ENCODE assay signal across 14 cellular contexts in the genomic region with DNA sequence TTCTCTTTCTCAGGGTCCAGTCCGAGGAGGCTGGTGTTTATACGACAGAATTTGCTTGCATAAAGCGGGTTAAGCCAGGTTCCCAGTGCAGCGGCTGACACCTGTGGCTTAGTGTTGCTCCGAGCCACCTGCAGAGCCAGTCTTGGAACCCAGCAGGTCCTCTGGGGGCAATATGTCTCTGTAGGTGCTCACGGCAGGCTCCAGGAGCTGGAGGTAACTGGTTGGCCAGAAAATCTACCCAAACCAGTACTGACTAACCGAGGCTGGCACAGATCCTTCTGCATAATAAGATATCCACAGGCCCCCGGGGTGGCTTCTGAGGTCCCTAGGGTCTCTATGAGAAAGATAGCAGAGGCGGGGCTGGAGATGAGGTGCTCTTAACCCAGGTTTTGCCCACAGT. TPM values are rescaled to one million over a fixed set of nuclear protein-coding genes. Genes with fewer than 3 reads are reported as not detected.
DNase-seq lines count a peak whose midpoint lies in the region; ATAC-seq and TF ChIP-seq lines count a peak whose summit lies in the region.
"Had no signal": no experiment of that assay in that cellular context is flagged by ENCODE, and none has a peak within 500 bp of the region (broad histone marks: within the 10 kb centered on the region; RNA-seq: fewer than 3 reads in every experiment).

No MANE protein-coding gene starts in this region.

- no peak for TF ChIP-seq POLR2A in adrenal gland (IDR thresholded peaks at IDR 0.05)

- peak overlapping the region; percentile 33 for H3K27ac ChIP-seq in right cardiac atrium (ENCODE audit: low read length)
- H3K27ac ChIP-seq in left lung: peak overlapping the region; percentile 86 to 91
- H3K27ac ChIP-seq in adrenal gland: no peak overlapping the region

- H3K9me3 ChIP-seq in right cardiac atrium (ENCODE audit: control insufficient read depth, low read length) (no peaks in the 10 kb centered on the region), left lung (no peaks in the 10 kb centered on the region), adrenal gland (replicated peaks in 1 of 3) (no peaks in the 10 kb centered on the region)
- H3K9me3 ChIP-seq: tibial artery had no signal

- CTCF ChIA-PET in WTC11 (lab: Charles Lee): interaction anchor here (1.4 kb wide), 1 partner anchor 141 kb away, joined by 6 read pairs; no protein-coding TSS in a partner anchor

- H3K36me3 Mint-ChIP-seq in WTC11: no peaks in the 10 kb centered on the region
- no peaks in the 10 kb centered on the region for H3K36me3 Mint-ChIP-seq in activated T-helper 1 cell treated with anti-CD3 and anti-CD28 coated beads, Interleukin-12 subunit alpha, Interleukin-12 subunit beta, Interleukin-2, Interleukin-4 antibody, amounts not matched to agents 30 ng/mL and 10 ng/mL and 1 ng/mL, durations not matched to agents 14 hours and 24 hours and 36 hours (ENCODE audit: low read depth)
- H3K36me3 Mint-ChIP-seq: activated naive CD8-positive, alpha-beta T cell treated with anti-CD3 and anti-CD28 coated beads for 36 hours had no signal

- H3K27me3 Mint-ChIP-seq in WTC11 (ENCODE audit: low read depth): peaks cover 31% of the 10 kb centered on the region
- peaks cover 28% of the 10 kb centered on the region for H3K27me3 Mint-ChIP-seq in activated T-helper 1 cell treated with anti-CD3 and anti-CD28 coated beads, Interleukin-12 subunit alpha, Interleukin-12 subunit beta, Interleukin-2, Interleukin-4 antibody, amounts not matched to agents 30 ng/mL and 10 ng/mL and 1 ng/mL, durations not matched to agents 14 hours and 24 hours and 36 hours (ENCODE audit: insufficient read depth)

- H3K27me3 ChIP-seq in right cardiac atrium (ENCODE audit: control insufficient read depth, insufficient read depth): no peaks in the 10 kb centered on the region
- H3K27me3 ChIP-seq in left lung: no peaks in the 10 kb centered on the region
- no peaks in the 10 kb centered on the region for H3K27me3 ChIP-seq in adrenal gland
- H3K27me3 ChIP-seq: tibial artery had no signal

- no peak overlapping the region for H3K4me3 Mint-ChIP-seq in WTC11
- H3K4me3 Mint-ChIP-seq in activated T-helper 1 cell treated with anti-CD3 and anti-CD28 coated beads, Interleukin-12 subunit alpha, Interleukin-12 subunit beta, Interleukin-2, Interleukin-4 antibody, amounts not matched to agents 30 ng/mL and 10 ng/mL and 1 ng/mL, durations not matched to agents 14 hours and 24 hours and 36 hours: no peak overlapping the region
- H3K4me3 Mint-ChIP-seq: activated naive CD8-positive, alpha-beta T cell treated with anti-CD3 and anti-CD28 coated beads for 36 hours had no signal

- peaks cover 29% of the 10 kb centered on the region for H3K4me1 Mint-ChIP-seq in WTC11
- H3K4me1 Mint-ChIP-seq in activated T-helper 1 cell treated with anti-CD3 and anti-CD28 coated beads, Interleukin-12 subunit alpha, Interleukin-12 subunit beta, Interleukin-2, Interleukin-4 antibody, amounts not matched to agents 30 ng/mL and 10 ng/mL and 1 ng/mL, durations not matched to agents 14 hours and 24 hours and 36 hours (ENCODE audit: low read depth): peaks cover 8% of the 10 kb centered on the region

- DNase-seq in right cardiac atrium (no peak), left ventricle myocardium superior (no peak), WTC11 (ENCODE audit: low spot score) (no peak), left lung (no peak), adrenal gland (no peak)
- no peak for DNase-seq in activated T-helper 1 cell treated with anti-CD3 and anti-CD28 coated beads, Interleukin-12 subunit alpha, Interleukin-12 subunit beta, Interleukin-2, Interleukin-4 antibody, amounts not matched to agents 30 ng/mL and 10 ng/mL and 1 ng/mL, durations not matched to agents 14 hours and 24 hours and 36 hours (ENCODE audit: low spot score)
- DNase-seq: activated naive CD8-positive, alpha-beta T cell treated with anti-CD3 and anti-CD28 coated beads for 36 hours; DMS53; KBM-7; posterior cingulate gyrus; tibial artery had no signal

- H3K4me1 ChIP-seq in right cardiac atrium (ENCODE audit: control insufficient read depth, insufficient read depth, low read length) (peaks cover 11% of the 10 kb centered on the region), left lung (peaks cover 29 to 81% of the 10 kb centered on the region in 2 donors), adrenal gland (replicated peaks in 1 of 2) (peaks cover 7 to 13% of the 10 kb centered on the region in 2 donors)

- H3K9me3 Mint-ChIP-seq in WTC11: no peaks in the 10 kb centered on the region
- no peaks in the 10 kb centered on the region for H3K9me3 Mint-ChIP-seq in activated T-helper 1 cell treated with anti-CD3 and anti-CD28 coated beads, Interleukin-12 subunit alpha, Interleukin-12 subunit beta, Interleukin-2, Interleukin-4 antibody, amounts not matched to agents 30 ng/mL and 10 ng/mL and 1 ng/mL, durations not matched to agents 14 hours and 24 hours and 36 hours
- H3K9me3 Mint-ChIP-seq: activated naive CD8-positive, alpha-beta T cell treated with anti-CD3 and anti-CD28 coated beads for 36 hours had no signal

- peaks cover 0 to 29% of the 10 kb centered on the region in 2 donors for H3K36me3 ChIP-seq in left lung
- H3K36me3 ChIP-seq in adrenal gland (replicated peaks in 1 of 2): no peaks in the 10 kb centered on the region

- no peak for TF ChIP-seq CTCF in WTC11 (IDR thresholded peaks at IDR 0.05)
- no peak for TF ChIP-seq CTCF in left lung (IDR thresholded peaks at IDR 0.05)
- TF ChIP-seq CTCF in adrenal gland (IDR thresholded peaks at IDR 0.05): no peak

- H3K4me3 ChIP-seq in right cardiac atrium (ENCODE audit: low read length) (peak overlapping the region; percentile 85), left lung (no peak overlapping the region), adrenal gland (no peak overlapping the region)

- no peak overlapping the region for H3K27ac Mint-ChIP-seq in WTC11
- H3K27ac Mint-ChIP-seq in activated T-helper 1 cell treated with anti-CD3 and anti-CD28 coated beads, Interleukin-12 subunit alpha, Interleukin-12 subunit beta, Interleukin-2, Interleukin-4 antibody, amounts not matched to agents 30 ng/mL and 10 ng/mL and 1 ng/mL, durations not matched to agents 14 hours and 24 hours and 36 hours: no peak overlapping the region
- H3K27ac Mint-ChIP-seq: activated naive CD8-positive, alpha-beta T cell treated with anti-CD3 and anti-CD28 coated beads for 36 hours had no signal

- ATAC-seq in right cardiac atrium (no peak), left ventricle myocardium superior (no peak), WTC11 (no peak), left lung (no peak), GM19463 (IDR thresholded peaks at IDR 0.05; ENCODE audit: unreplicated experiment) (no peak), GM21526 (IDR thresholded peaks at IDR 0.05; ENCODE audit: low FRiP score, unreplicated experiment) (no peak)
- ATAC-seq: SK-N-SH treated with all-trans-retinoic acid at 6 μM for 48 hours had no signal

- intact Hi-C loops in right cardiac atrium (cut with DNase I) (no loop called here), left ventricle myocardium superior (cut with micrococcal nuclease) (loop anchor here (10.0 kb wide), 1 partner anchor 74 kb away; no protein-coding TSS in a partner anchor), left lung (cut with DNase I) (no loop called here), adrenal gland (cut with DNase I) (loop anchor here in 1 of 2 donors (10.0 kb wide), 1 partner anchor 134 kb away; no protein-coding TSS in a partner anchor)
- intact Hi-C loops in activated T-helper 1 cell treated with anti-CD3 and anti-CD28 coated beads, Interleukin-12 subunit alpha, Interleukin-12 subunit beta, Interleukin-2, Interleukin-4 antibody, amounts not matched to agents 30 ng/mL and 10 ng/mL and 1 ng/mL, durations not matched to agents 14 hours and 24 hours and 36 hours (cut with micrococcal nuclease): no loop called here

- POLR2A ChIA-PET in WTC11 (lab: Charles Lee): no interaction called here

- 78% methylated on average over 9 of the region's 9 CpGs for WGBS in right cardiac atrium
- WGBS in adrenal gland, 4 donors: 88 to 95% (median 91%) methylated on average over 7 to 9 of the region's 9 CpGs

TF ChIP-seq in WTC11, 78 proteins besides CTCF, POLR2A, EP300 and RAD21:
- TF ChIP-seq ZNF423 (CRISPR knock-in tag; IDR thresholded peaks at IDR 0.05): peak; percentile 60
- no peak for TF ChIP-seq ZNF317 (CRISPR knock-in tag; IDR thresholded peaks at IDR 0.05; ENCODE audit: borderline replicate concordance, low read depth)
- no peak for TF ChIP-seq TEAD1 (CRISPR knock-in tag; IDR thresholded peaks at IDR 0.05)
- TF ChIP-seq TP53 (CRISPR knock-in tag; IDR thresholded peaks at IDR 0.05): no peak
- no peak for TF ChIP-seq MAX (CRISPR knock-in tag; IDR thresholded peaks at IDR 0.05)
- TF ChIP-seq RELA (CRISPR knock-in tag; IDR thresholded peaks at IDR 0.05; ENCODE audit: borderline replicate concordance): no peak
- no peak for TF ChIP-seq RORB (CRISPR knock-in tag; IDR thresholded peaks at IDR 0.05)
- TF ChIP-seq TEAD4 (CRISPR knock-in tag; IDR thresholded peaks at IDR 0.05): no peak
- TF ChIP-seq E2F1 (CRISPR knock-in tag; IDR thresholded peaks at IDR 0.05): no peak

RNA-seq across cellular contexts. Expression of gene MGLL, which starts 3.2 kb away (rescaled TPM):
- total RNA-seq in right cardiac atrium (10 to 100 TPM; 52.2 to 80.4 (median 65.3) TPM), left ventricle myocardium superior (94.3 TPM), WTC11 (2021) (0.73 to 0.96 TPM (median 0.94 TPM) in 3 replicates), left lung (100 to 1,000 TPM; 214 to 318 TPM), adrenal gland (10 to 100 TPM; 26.5 to 42.3 (median 36.0) TPM)
- polyA plus RNA-seq in right cardiac atrium (64.9 TPM), adrenal gland (10 to 100 TPM; 18.8 to 48.1 (median 19.7) TPM)
- 2.2 and 2.5 TPM in 2 replicates for total RNA-seq in activated T-helper 1 cell treated with anti-CD3 and anti-CD28 coated beads, Interleukin-12 subunit alpha, Interleukin-12 subunit beta, Interleukin-2, Interleukin-4 antibody, amounts not matched to agents 30 ng/mL and 10 ng/mL and 1 ng/mL, durations not matched to agents 14 hours and 24 hours and 36 hours

Comparison
In these comparisons a context has a peak if more than half of its experiments do, and no peak if none do; other contexts are left out.
1. H3K27ac ChIP-seq: peak in right cardiac atrium (single experiment) and left lung (2 of 2); none in adrenal gland (0 of 5).